ENCODE assay signal across 8 cellular contexts in the genomic region with DNA sequence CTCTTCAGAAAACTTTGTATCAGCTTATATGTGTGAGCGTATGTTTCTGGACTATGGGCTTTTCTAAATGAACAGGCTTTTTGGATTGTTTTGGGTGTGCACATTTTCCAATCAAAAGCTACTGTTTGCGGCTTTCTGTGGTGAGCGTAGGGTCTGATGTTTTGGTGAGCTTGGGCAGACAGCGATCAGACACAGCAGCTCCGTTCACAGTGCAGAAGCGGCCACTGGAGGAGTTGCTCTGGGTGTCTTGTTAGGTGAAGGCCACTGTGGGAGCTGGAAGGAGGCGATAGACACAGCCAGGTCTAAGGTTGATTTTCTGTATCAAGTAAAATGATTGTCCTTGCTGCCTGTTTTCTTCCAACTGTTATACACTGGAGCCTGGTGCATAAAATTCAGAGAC. TPM values are rescaled to one million over a fixed set of nuclear protein-coding genes. Genes with fewer than 3 reads are reported as not detected.
A peak's percentile ranks its signal among the peaks of the same experiment; 100 is the strongest.
DNase-seq lines count a peak whose midpoint lies in the region; ATAC-seq lines count a peak whose summit lies in the region.

No MANE protein-coding gene starts in this region.

- no peaks in the 10 kb centered on the region for H3K36me3 ChIP-seq in mesendoderm (ENCODE audit: control insufficient read depth, insufficient read depth, low read length)

- no peak overlapping the region for H4K8ac ChIP-seq in mesendoderm (ENCODE audit: low read depth, low read length)

- no peak for DNase-seq in activated T-cell treated with anti-CD3 and anti-CD28 coated beads, Interleukin-2, amount 50 U/mL, for 72 hours
- DNase-seq in activated T-cell treated with anti-CD3 and anti-CD28 coated beads for 4 hours (no peak), astrocyte of the hippocampus (ENCODE audit: low read depth, low spot score) (peak; percentile 42), mesendoderm (no peak)

- H3K27me3 ChIP-seq in mesendoderm (ENCODE audit: insufficient read depth, low read length, poor library complexity), result no peaks in the 10 kb centered on the region

- no peaks in the 10 kb centered on the region for H3K27me3 Mint-ChIP-seq in activated T-cell treated with anti-CD3 and anti-CD28 coated beads, Interleukin-2, amount 50 U/mL, for 72 hours (ENCODE audit: low read depth)

- no CpG with 5 or more reads among the region's 7 CpGs for WGBS in mesendoderm (ENCODE audit: extremely low coverage, insufficient coverage, low lambda C conversion rate)

- no peak overlapping the region for H2AK5ac ChIP-seq in mesendoderm (ENCODE audit: low read length)

- no peak for ATAC-seq in activated T-cell treated with anti-CD3 and anti-CD28 coated beads, Interleukin-2, amount 50 U/mL, for 72 hours (replicated peaks in 1 of 2)
- ATAC-seq in GM21390 (IDR thresholded peaks at IDR 0.05; ENCODE audit: unreplicated experiment), result no peak
- no peak for ATAC-seq in GM18907 (IDR thresholded peaks at IDR 0.05; ENCODE audit: unreplicated experiment)
- no peak for ATAC-seq in HG03354 (IDR thresholded peaks at IDR 0.05; ENCODE audit: poor library complexity, severe bottlenecking, unreplicated experiment)

- peaks cover 1 to 11% of the 10 kb centered on the region in 2 donors for H3K36me3 Mint-ChIP-seq in activated T-cell treated with anti-CD3 and anti-CD28 coated beads, Interleukin-2, amount 50 U/mL, for 72 hours (ENCODE audit: insufficient read depth in 2 of 2)

- no peaks in the 10 kb centered on the region for H3K9me3 Mint-ChIP-seq in activated T-cell treated with anti-CD3 and anti-CD28 coated beads, Interleukin-2, amount 50 U/mL, for 72 hours

- H3K23ac ChIP-seq in mesendoderm (ENCODE audit: low read length), result no peak overlapping the region

- H3K9ac ChIP-seq in mesendoderm (ENCODE audit: low read length), result peak overlapping the region; percentile 26

- no peaks in the 10 kb centered on the region for H3K79me1 ChIP-seq in mesendoderm (ENCODE audit: low read length)

- H3K4me3 Mint-ChIP-seq in activated T-cell treated with anti-CD3 and anti-CD28 coated beads, Interleukin-2, amount 50 U/mL, for 72 hours, result peak overlapping the region; percentile 84 to 86

- H3K4me2 ChIP-seq in mesendoderm (ENCODE audit: low read length), result peak overlapping the region; percentile 1

- H3K79me2 ChIP-seq in mesendoderm (ENCODE audit: control insufficient read depth, insufficient read depth, low read length), result peaks cover 98% of the 10 kb centered on the region

- H3K4me1 Mint-ChIP-seq in activated T-cell treated with anti-CD3 and anti-CD28 coated beads, Interleukin-2, amount 50 U/mL, for 72 hours (ENCODE audit: low read depth), result peaks cover 100% of the 10 kb centered on the region

- peak overlapping the region; percentile 7 for H3K27ac Mint-ChIP-seq in activated T-cell treated with anti-CD3 and anti-CD28 coated beads, Interleukin-2, amount 50 U/mL, for 72 hours

- peak overlapping the region; percentile 39 for H3K27ac ChIP-seq in mesendoderm (ENCODE audit: low read depth, low read length)
- peak overlapping the region; percentile 51 for H3K27ac ChIP-seq in temporal lobe (ENCODE audit: low read depth, low read length)

- H3K4me1 ChIP-seq in mesendoderm (ENCODE audit: control insufficient read depth, low read depth, low read length), result peaks cover 38% of the 10 kb centered on the region

- H4K5ac ChIP-seq in mesendoderm (ENCODE audit: low read length), result no peak overlapping the region

- no peak overlapping the region for H3K4me3 ChIP-seq in mesendoderm (ENCODE audit: low read length)

- peak overlapping the region; percentile 34 for H3K56ac ChIP-seq in mesendoderm (ENCODE audit: low read length)

- H2BK5ac ChIP-seq in mesendoderm (ENCODE audit: low read length), result no peak overlapping the region

- H2BK120ac ChIP-seq in mesendoderm (ENCODE audit: low read depth, low read length), result no peak overlapping the region

- no peak overlapping the region for H3K4ac ChIP-seq in mesendoderm (ENCODE audit: low read depth, low read length)

- peak overlapping the region; percentile 10 for H3K18ac ChIP-seq in mesendoderm (ENCODE audit: low read length)

- no peak overlapping the region for H2BK15ac ChIP-seq in mesendoderm (replicated peaks; ENCODE audit: low read depth)

RNA-seq across cellular contexts. Expression of gene PRRC2B, which starts 11.1 kb away (rescaled TPM):
- 100 to 1,000 TPM; 179 to 214 TPM for total RNA-seq in activated T-cell treated with anti-CD3 and anti-CD28 coated beads, Interleukin-2, amount 50 U/mL, for 72 hours
- 62.7 TPM for polyA plus RNA-seq in mesendoderm (2013, experiment 1 of 2)
- 70.0 TPM for polyA plus RNA-seq in mesendoderm (2013, experiment 2 of 2)
- 259 TPM for total RNA-seq in temporal lobe
